Comparison of ENCODE assay signal across 1 cellular context in genomic region chr10:116588995-116589394, GRCh38.
TF ChIP-seq lines count a peak whose summit lies in the region.

No MANE protein-coding gene starts in this region.

TF ChIP-seq in HEK293, 187 proteins besides CTCF, POLR2A, EP300 and RAD21 (continued from another document):
- peak; percentile 81 for TF ChIP-seq SCRT2 (tag by site-specific recombination; IDR thresholded peaks at IDR 0.05)
- no peak for TF ChIP-seq GLIS1 (tag by site-specific recombination; IDR thresholded peaks at IDR 0.05)
- TF ChIP-seq ZIC2 (tag by site-specific recombination; IDR thresholded peaks at IDR 0.05), result no peak
